1 cellular context compared by ENCODE assay signal in the genomic region with DNA sequence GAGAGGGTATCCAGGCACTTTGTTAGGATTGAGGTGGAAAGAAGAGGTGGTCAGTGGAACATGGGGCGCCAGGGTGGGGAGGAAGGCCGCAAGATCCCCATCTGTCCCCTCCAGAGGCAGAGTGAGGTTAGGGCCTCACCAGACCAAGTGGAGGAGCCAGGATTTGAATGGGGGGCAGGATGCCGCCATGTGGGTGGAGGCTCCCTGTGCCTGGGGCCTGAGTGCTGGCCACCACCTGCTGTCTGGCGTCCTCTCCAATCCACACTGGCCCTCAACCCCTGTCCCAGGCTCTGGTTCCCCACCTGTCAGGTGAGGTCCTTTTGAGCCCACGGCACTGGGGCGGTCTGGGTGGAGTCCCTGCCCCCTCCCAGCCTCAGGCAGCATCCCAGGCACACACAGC.
TF ChIP-seq lines count a peak whose summit lies in the region.

No MANE protein-coding gene starts in this region.

TF ChIP-seq in K562, 482 proteins besides CTCF, POLR2A, EP300 and RAD21:
- no peak for TF ChIP-seq ARID4B (CRISPR knock-in tag; IDR thresholded peaks at IDR 0.05)
- TF ChIP-seq, protein P1, sequence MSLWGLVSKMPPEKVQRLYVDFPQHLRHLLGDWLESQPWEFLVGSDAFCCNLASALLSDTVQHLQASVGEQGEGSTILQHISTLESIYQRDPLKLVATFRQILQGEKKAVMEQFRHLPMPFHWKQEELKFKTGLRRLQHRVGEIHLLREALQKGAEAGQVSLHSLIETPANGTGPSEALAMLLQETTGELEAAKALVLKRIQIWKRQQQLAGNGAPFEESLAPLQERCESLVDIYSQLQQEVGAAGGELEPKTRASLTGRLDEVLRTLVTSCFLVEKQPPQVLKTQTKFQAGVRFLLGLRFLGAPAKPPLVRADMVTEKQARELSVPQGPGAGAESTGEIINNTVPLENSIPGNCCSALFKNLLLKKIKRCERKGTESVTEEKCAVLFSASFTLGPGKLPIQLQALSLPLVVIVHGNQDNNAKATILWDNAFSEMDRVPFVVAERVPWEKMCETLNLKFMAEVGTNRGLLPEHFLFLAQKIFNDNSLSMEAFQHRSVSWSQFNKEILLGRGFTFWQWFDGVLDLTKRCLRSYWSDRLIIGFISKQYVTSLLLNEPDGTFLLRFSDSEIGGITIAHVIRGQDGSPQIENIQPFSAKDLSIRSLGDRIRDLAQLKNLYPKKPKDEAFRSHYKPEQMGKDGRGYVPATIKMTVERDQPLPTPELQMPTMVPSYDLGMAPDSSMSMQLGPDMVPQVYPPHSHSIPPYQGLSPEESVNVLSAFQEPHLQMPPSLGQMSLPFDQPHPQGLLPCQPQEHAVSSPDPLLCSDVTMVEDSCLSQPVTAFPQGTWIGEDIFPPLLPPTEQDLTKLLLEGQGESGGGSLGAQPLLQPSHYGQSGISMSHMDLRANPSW (CRISPR knock-in tag; IDR thresholded peaks at IDR 0.05) = peak; percentile 46; the same call in 1 of the 2 replicates
- no peak for TF ChIP-seq RFX1 (IDR thresholded peaks at IDR 0.05)
- TF ChIP-seq ZBTB7A (IDR thresholded peaks at IDR 0.05; ENCODE audit: borderline replicate concordance, control insufficient read depth, low read depth, low read length) = peak; percentile 14; the same call in 1 of the 2 replicates
- TF ChIP-seq ERF (CRISPR knock-in tag; IDR thresholded peaks at IDR 0.05) = 0 out of 2 replicates have a peak, but pooled peaks have one; percentile 56
- no peak for TF ChIP-seq FOXA3 (CRISPR knock-in tag; conservative IDR thresholded peaks at IDR 0.05 in 1 of 2, IDR thresholded peaks at IDR 0.05 in 1 of 2)
- TF ChIP-seq ELF4 (CRISPR knock-in tag; IDR thresholded peaks at IDR 0.05) = no peak
- TF ChIP-seq KLF1 (tag; IDR thresholded peaks at IDR 0.05) = 0 out of 2 replicates have a peak, but pooled peaks have one; percentile 17
- 0 out of 2 replicates have a peak, but pooled peaks have one; percentile 21 for TF ChIP-seq RB1 (IDR thresholded peaks at IDR 0.05; ENCODE audit: low read depth)
- no peak for TF ChIP-seq ZBTB40 (IDR thresholded peaks at IDR 0.05)
- 0 out of 2 replicates have a peak, but pooled peaks have one; percentile 28 for TF ChIP-seq ZBTB40 (CRISPR knock-in tag; IDR thresholded peaks at IDR 0.05)
- no peak for TF ChIP-seq STAG1 (CRISPR knock-in tag; IDR thresholded peaks at IDR 0.05; ENCODE audit: borderline replicate concordance)
- TF ChIP-seq NFIC (IDR thresholded peaks at IDR 0.05) = no peak
- no peak for TF ChIP-seq GATAD2A (IDR thresholded peaks at IDR 0.05)
- TF ChIP-seq COPS2 (conservative IDR thresholded peaks at IDR 0.05) = no peak
- no peak for TF ChIP-seq ZNF75A (CRISPR knock-in tag; IDR thresholded peaks at IDR 0.05)
- TF ChIP-seq BCOR (IDR thresholded peaks at IDR 0.05) = peak; percentile 59; the same call in 1 of the 2 replicates
- TF ChIP-seq ATF1 (CRISPR knock-in tag; IDR thresholded peaks at IDR 0.05) = peak; percentile 24; the same call in 1 of the 2 replicates
- no peak for TF ChIP-seq ATF1 (tag; IDR thresholded peaks at IDR 0.05)
- TF ChIP-seq PPARD (CRISPR knock-in tag; IDR thresholded peaks at IDR 0.05) = no peak
- no peak for TF ChIP-seq ID3 (CRISPR knock-in tag; IDR thresholded peaks at IDR 0.05)
- peak; percentile 59; the same call in 1 of the 2 replicates for TF ChIP-seq ID3 (tag; IDR thresholded peaks at IDR 0.05)
- peak; percentile 12 for TF ChIP-seq NELFE (IDR thresholded peaks at IDR 0.05; ENCODE audit: insufficient read depth, insufficient read length)
- no peak for TF ChIP-seq KDM4B (IDR thresholded peaks at IDR 0.05; ENCODE audit: borderline replicate concordance in 2 of 2, low read depth in 1 of 2)
- no peak for TF ChIP-seq FOXM1 (IDR thresholded peaks at IDR 0.05; ENCODE audit: low read depth)
- TF ChIP-seq FOXM1 (CRISPR knock-in tag; IDR thresholded peaks at IDR 0.05; ENCODE audit: low read depth) = no peak
TF ChIP-seq in K562: peak in this region for 10.
